Comparison of ENCODE assay signal across 14 cellular contexts in genomic region chr5:103910002-103910401, GRCh38.
DNase-seq lines count a peak whose midpoint lies in the region; ATAC-seq and TF ChIP-seq lines count a peak whose summit lies in the region.
"Had no signal": no experiment of that assay in that cellular context is flagged by ENCODE, and none has a peak within 500 bp of the region (broad histone marks: within the 10 kb centered on the region; RNA-seq: fewer than 3 reads in every experiment).

No MANE protein-coding gene starts in this region.

- DNase-seq in astrocyte of the spinal cord (ENCODE audit: low read depth, low spot score) (peak; percentile 10), left kidney (ENCODE audit: low read depth, low spot score) (peak; percentile 6), smooth muscle cell (lab: John Stamatoyannopoulos, UW; ENCODE audit: unreplicated experiment) (no peak), endothelial cell (ENCODE audit: low spot score) (no peak)
- DNase-seq: C1 segment of cervical spinal cord; Calu3; CD4-positive, alpha-beta T cell; DMS 273 treated with DMSO at 0.1 percent for 48 hours had no signal

- H3K9me3 Mint-ChIP-seq in endothelial cell (ENCODE audit: unreplicated experiment): no peaks in the 10 kb centered on the region

- no peaks in the 10 kb centered on the region for H4K20me1 ChIP-seq in KMS-11 (ENCODE audit: insufficient read depth)
- no peaks in the 10 kb centered on the region for H4K20me1 ChIP-seq in smooth muscle cell (ENCODE audit: low read depth)

- no peaks in the 10 kb centered on the region for H3K4me1 Mint-ChIP-seq in endothelial cell (ENCODE audit: unreplicated experiment)
- H3K4me1 Mint-ChIP-seq: B cell had no signal

- no peaks in the 10 kb centered on the region for H3F3A ChIP-seq in smooth muscle cell (ENCODE audit: low read depth)

- peak overlapping the region; percentile 41 for H3K4me2 ChIP-seq in KMS-11
- H3K4me2 ChIP-seq in smooth muscle cell: no peak overlapping the region

- no peak overlapping the region for H2AFZ ChIP-seq in KMS-11 (ENCODE audit: low read depth)
- peak overlapping the region; percentile 22 for H2AFZ ChIP-seq in smooth muscle cell (ENCODE audit: low read depth)

- no peak overlapping the region for H3K27ac Mint-ChIP-seq in endothelial cell (ENCODE audit: unreplicated experiment)
- H3K27ac Mint-ChIP-seq: B cell; CD4-positive, alpha-beta T cell had no signal

- peaks cover 1% of the 10 kb centered on the region for H3K27me3 Mint-ChIP-seq in endothelial cell (ENCODE audit: unreplicated experiment)
- H3K27me3 Mint-ChIP-seq: B cell; CD4-positive, alpha-beta T cell had no signal

- H3K4me3 Mint-ChIP-seq in endothelial cell (ENCODE audit: unreplicated experiment): no peak overlapping the region
- H3K4me3 Mint-ChIP-seq: B cell; CD4-positive, alpha-beta T cell had no signal

- H3K9ac ChIP-seq in KMS-11: no peak overlapping the region
- no peak overlapping the region for H3K9ac ChIP-seq in smooth muscle cell (ENCODE audit: low read depth)

- H3K4me1 ChIP-seq in KMS-11 (ENCODE audit: low read depth, poor library complexity, severe bottlenecking) (peaks cover 20% of the 10 kb centered on the region), smooth muscle cell (ENCODE audit: low read depth) (peaks cover 5% of the 10 kb centered on the region)

- H3K27ac ChIP-seq in KMS-11: peak overlapping the region; percentile 23; the same call in 1 of the 2 replicates
- no peak overlapping the region for H3K27ac ChIP-seq in smooth muscle cell (ENCODE audit: low read depth)

- WGBS in smooth muscle cell (ENCODE audit: low lambda C conversion rate): 87% methylated on average over 2 of the region's 2 CpGs

- no peaks in the 10 kb centered on the region for H3K79me2 ChIP-seq in KMS-11 (ENCODE audit: insufficient read depth, low read depth)
- no peaks in the 10 kb centered on the region for H3K79me2 ChIP-seq in smooth muscle cell (ENCODE audit: low read depth)

- no peak for TF ChIP-seq CTCF in KMS-11 (conservative IDR thresholded peaks at IDR 0.05; ENCODE audit: low read depth, low read length)
- TF ChIP-seq CTCF in astrocyte of the spinal cord (IDR thresholded peaks at IDR 0.05; ENCODE audit: low read depth, low read length): no peak
- TF ChIP-seq CTCF in smooth muscle cell (IDR thresholded peaks at IDR 0.05; ENCODE audit: borderline replicate concordance, insufficient read depth, poor library complexity, severe bottlenecking): no peak
- TF ChIP-seq CTCF in endothelial cell (IDR thresholded peaks at IDR 0.05; ENCODE audit: unreplicated experiment): no peak

- no peaks in the 10 kb centered on the region for H3K9me3 ChIP-seq in smooth muscle cell (replicated peaks; ENCODE audit: low read depth)
- H3K9me3 ChIP-seq: HAP-1 had no signal

- no peaks in the 10 kb centered on the region for H3K27me3 ChIP-seq in KMS-11 (ENCODE audit: insufficient read depth, low read depth)
- no peaks in the 10 kb centered on the region for H3K27me3 ChIP-seq in smooth muscle cell (ENCODE audit: low read depth)

- no peak overlapping the region for H3K4me3 ChIP-seq in KMS-11 (IDR thresholded peaks at IDR 0.05; ENCODE audit: insufficient read depth, low read depth, low read length)
- no peak overlapping the region for H3K4me3 ChIP-seq in astrocyte of the spinal cord (ENCODE audit: low read depth, low read length)
- H3K4me3 ChIP-seq in smooth muscle cell: no peak overlapping the region
- H3K4me3 ChIP-seq: HAP-1 had no signal

- in situ Hi-C loops in astrocyte of the spinal cord (cut with HindIII; ENCODE audit: low sequenced_read_pairs): no loop called here

- H3K36me3 Mint-ChIP-seq in endothelial cell (ENCODE audit: low read depth, unreplicated experiment): no peaks in the 10 kb centered on the region

- ATAC-seq in GM18909 (IDR thresholded peaks at IDR 0.05; ENCODE audit: poor library complexity, unreplicated experiment) (no peak), HG03432 (IDR thresholded peaks at IDR 0.05; ENCODE audit: unreplicated experiment) (no peak)
- ATAC-seq: HepG2 had no signal

- H3K36me3 ChIP-seq in KMS-11 (ENCODE audit: insufficient read depth): no peaks in the 10 kb centered on the region
- no peaks in the 10 kb centered on the region for H3K36me3 ChIP-seq in smooth muscle cell (ENCODE audit: low read depth)
- H3K36me3 ChIP-seq: HAP-1 had no signal

Comparison
In these comparisons a context has a peak if more than half of its experiments do, and no peak if none do; other contexts are left out.
1. DNase-seq: peak in astrocyte of the spinal cord (single experiment) and left kidney (single experiment); none in smooth muscle cell (single experiment) and endothelial cell (single experiment).